8 cellular contexts compared by ENCODE assay signal in the genomic region with DNA sequence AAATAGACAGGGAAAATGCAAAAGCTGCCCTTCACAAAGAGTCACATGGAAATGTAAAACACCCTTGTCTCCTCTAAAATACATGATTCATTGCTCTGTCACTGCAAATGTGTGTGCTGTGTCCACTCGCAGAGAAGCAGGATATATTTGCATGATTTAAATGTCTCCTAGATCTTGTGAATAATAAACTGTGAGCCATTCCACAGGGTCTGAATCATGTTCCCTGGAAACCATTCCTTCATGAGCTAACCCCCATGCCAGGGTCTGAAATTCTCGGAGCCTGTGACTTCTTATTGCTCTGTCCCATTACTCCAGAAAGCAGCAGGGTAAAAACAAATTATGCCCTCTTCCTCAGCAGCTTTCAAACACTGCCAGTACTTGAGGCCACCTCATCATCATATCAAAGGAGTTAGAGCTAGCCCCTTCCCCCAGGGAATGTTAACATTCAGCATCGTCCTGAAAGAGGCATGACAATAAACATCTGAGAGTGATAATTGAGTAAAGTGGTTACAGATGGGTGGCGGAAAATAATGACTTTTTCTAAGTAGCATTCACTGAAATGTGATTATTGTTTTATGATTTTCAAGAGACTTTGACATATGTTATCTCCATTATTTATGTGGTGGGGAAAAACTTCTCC. TPM values are rescaled to one million over a fixed set of nuclear protein-coding genes. Genes with fewer than 3 reads are reported as not detected.
DNase-seq lines count a peak whose midpoint lies in the region; ATAC-seq and TF ChIP-seq lines count a peak whose summit lies in the region.
"Had no signal": no experiment of that assay in that cellular context is flagged by ENCODE, and none has a peak within 500 bp of the region (broad histone marks: within the 10 kb centered on the region; RNA-seq: fewer than 3 reads in every experiment).

No MANE protein-coding gene starts in this region.

- H3K9me3 ChIP-seq in NT2/D1 (ENCODE audit: insufficient read depth, low read length) (no peaks in the 10 kb centered on the region), smooth muscle cell (replicated peaks; ENCODE audit: low read depth) (no peaks in the 10 kb centered on the region)

- TF ChIP-seq CTCF in smooth muscle cell (IDR thresholded peaks at IDR 0.05; ENCODE audit: borderline replicate concordance, insufficient read depth, poor library complexity, severe bottlenecking) = no peak

- ATAC-seq in HG02642 (IDR thresholded peaks at IDR 0.05; ENCODE audit: poor library complexity, unreplicated experiment) = no peak
- ATAC-seq in HG03108 (IDR thresholded peaks at IDR 0.05; ENCODE audit: unreplicated experiment) = no peak

- peaks cover 13% of the 10 kb centered on the region for H3K27me3 ChIP-seq in NT2/D1 (ENCODE audit: insufficient read depth, insufficient read length)
- H3K27me3 ChIP-seq in smooth muscle cell (ENCODE audit: low read depth) = no peaks in the 10 kb centered on the region

- H3K4me3 ChIP-seq in NT2/D1 (ENCODE audit: insufficient read length, low read depth) = no peak overlapping the region
- H3K4me3 ChIP-seq in smooth muscle cell = no peak overlapping the region

- H3K9ac ChIP-seq in NT2/D1 (ENCODE audit: insufficient read length, low read depth) = no peak overlapping the region
- H3K9ac ChIP-seq in smooth muscle cell (ENCODE audit: low read depth) = no peak overlapping the region
- H3K9ac ChIP-seq: KMS-11 had no signal

- peak overlapping the region; percentile 72 for H3K4me2 ChIP-seq in smooth muscle cell
- H3K4me2 ChIP-seq: KMS-11 had no signal

- 6% methylated on average over 4 of the region's 4 CpGs for WGBS in smooth muscle cell (ENCODE audit: low lambda C conversion rate)

- peak; percentile 48 for DNase-seq in HPDE6-E6E7 (ENCODE audit: extremely low spot score)
- DNase-seq in NT2/D1 (ENCODE audit: low read depth, low spot score) = peak; percentile 70
- DNase-seq in fibroblast of the conjunctiva (ENCODE audit: low read depth) = peak; percentile 62
- no peak for DNase-seq in smooth muscle cell (lab: John Stamatoyannopoulos, UW; ENCODE audit: unreplicated experiment)
- no peak for DNase-seq in activated CD8-positive, alpha-beta memory T cell treated with anti-CD3 and anti-CD28 coated beads, Interleukin-2, amount 50 U/mL, for 48 hours

- H3K36me3 ChIP-seq in NT2/D1 (ENCODE audit: insufficient read depth, insufficient read length, low read length) = no peaks in the 10 kb centered on the region
- no peaks in the 10 kb centered on the region for H3K36me3 ChIP-seq in smooth muscle cell (ENCODE audit: low read depth)

- peak overlapping the region; percentile 47 for H2AFZ ChIP-seq in smooth muscle cell (ENCODE audit: low read depth)

- peak overlapping the region; percentile 60 for H3K27ac ChIP-seq in smooth muscle cell (ENCODE audit: low read depth)
- H3K27ac ChIP-seq: KMS-11 had no signal

- H3F3A ChIP-seq in smooth muscle cell (ENCODE audit: low read depth) = no peaks in the 10 kb centered on the region

- no peaks in the 10 kb centered on the region for H3K79me2 ChIP-seq in smooth muscle cell (ENCODE audit: low read depth)

- H3K4me1 ChIP-seq in NT2/D1 (ENCODE audit: insufficient read depth, insufficient read length) = peaks cover 4% of the 10 kb centered on the region
- peaks cover 9% of the 10 kb centered on the region for H3K4me1 ChIP-seq in smooth muscle cell (ENCODE audit: low read depth)

- H4K20me1 ChIP-seq in smooth muscle cell (ENCODE audit: low read depth) = no peaks in the 10 kb centered on the region

RNA-seq across cellular contexts. Expression of a gene that starts 11.7 kb away (rescaled TPM):
- total RNA-seq in smooth muscle cell = not detected in 2 replicates
- polyA plus RNA-seq in smooth muscle cell = not detected in 2 replicates

Comparison
In these comparisons a context has a peak if more than half of its experiments do, and no peak if none do; other contexts are left out.
1. DNase-seq: peak in HPDE6-E6E7 (single experiment), NT2/D1 (single experiment) and fibroblast of the conjunctiva (single experiment); none in smooth muscle cell (single experiment) and activated CD8-positive, alpha-beta memory T cell treated with anti-CD3 and anti-CD28 coated beads, Interleukin-2, amount 50 U/mL, for 48 hours (single experiment).